Comparison of ENCODE assay signal across 10 cellular contexts in the genomic region with DNA sequence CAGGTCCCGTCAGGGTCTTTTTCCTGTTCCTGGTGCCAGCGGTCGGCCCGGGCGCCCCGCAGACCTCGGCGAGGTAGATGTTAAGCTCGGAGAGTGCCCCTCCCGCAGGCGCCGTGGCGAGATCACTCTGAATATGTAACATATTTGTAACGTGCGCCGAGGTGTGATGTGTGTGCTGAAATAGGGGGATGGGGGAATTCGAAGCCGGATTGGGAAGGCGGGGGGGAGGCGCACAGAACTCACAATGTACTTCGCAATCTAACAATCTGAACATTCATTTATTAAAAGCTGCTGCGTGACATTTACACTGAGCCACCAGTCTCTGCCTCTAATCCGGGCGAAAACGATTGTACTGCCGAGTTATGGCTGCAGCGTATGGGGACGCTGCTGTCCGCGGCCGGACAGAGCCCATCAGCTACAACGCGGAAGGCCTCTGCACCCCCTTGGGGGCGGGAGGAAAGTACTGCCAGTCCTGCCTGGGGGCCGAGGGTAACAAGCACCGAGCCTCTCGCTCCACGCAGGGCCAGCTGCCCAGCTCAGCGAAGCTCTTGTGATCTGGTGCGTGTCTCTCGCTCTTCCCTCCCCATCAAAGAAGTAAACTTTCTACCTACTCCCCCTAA. TPM values are rescaled to one million over a fixed set of nuclear protein-coding genes. Genes with fewer than 3 reads are reported as not detected.
DNase-seq lines count a peak whose midpoint lies in the region; ATAC-seq and TF ChIP-seq lines count a peak whose summit lies in the region.
"Had no signal": no experiment of that assay in that cellular context is flagged by ENCODE, and none has a peak within 500 bp of the region (broad histone marks: within the 10 kb centered on the region; RNA-seq: fewer than 3 reads in every experiment).

No MANE protein-coding gene starts in this region.

- H3F3A ChIP-seq in neural cell (ENCODE audit: insufficient read depth, low read length, poor library complexity, severe bottlenecking): no peaks in the 10 kb centered on the region

- no peaks in the 10 kb centered on the region for H3K9me3 ChIP-seq in ectodermal cell (ENCODE audit: control insufficient read depth, low read length)
- no peaks in the 10 kb centered on the region for H3K9me3 ChIP-seq in neural cell (ENCODE audit: low read length)

- H3K27ac ChIP-seq in ectodermal cell (ENCODE audit: insufficient read depth, low read depth, low read length, poor library complexity, severe bottlenecking) (no peak overlapping the region), neural cell (ENCODE audit: low read length) (no peak overlapping the region), brain microvascular endothelial cell (no peak overlapping the region)

- 1% methylated on average over 41 of the region's 41 CpGs for WGBS in ectodermal cell, 2 experiments

- ATAC-seq in GM21528 (IDR thresholded peaks at IDR 0.05; ENCODE audit: low FRiP score, unreplicated experiment) (no peak), HG02588 (IDR thresholded peaks at IDR 0.05; ENCODE audit: unreplicated experiment) (no peak)

- peaks cover 25% of the 10 kb centered on the region for H3K4me1 ChIP-seq in ectodermal cell (ENCODE audit: control insufficient read depth, insufficient read depth, low read length)

- H3K27me3 ChIP-seq in ectodermal cell (ENCODE audit: control insufficient read depth, insufficient read depth, low read length, poor library complexity, severe bottlenecking): peaks cover 100% of the 10 kb centered on the region
- peaks cover 100% of the 10 kb centered on the region for H3K27me3 ChIP-seq in neural cell (ENCODE audit: insufficient read depth, low read depth, low read length)
- peaks cover 93% of the 10 kb centered on the region for H3K27me3 ChIP-seq in brain microvascular endothelial cell (replicated peaks)

- TF ChIP-seq RAD21 in neural cell (conservative IDR thresholded peaks at IDR 0.05): no peak

- DNase-seq in AG08396 (ENCODE audit: low spot score): peak; percentile 24
- DNase-seq in HuH-7 (ENCODE audit: low spot score): peak; percentile 65
- no peak for DNase-seq in brain microvascular endothelial cell
- no peak for DNase-seq in NCI-H82 (lab: John Stamatoyannopoulos, UW)
- DNase-seq: activated gamma-delta T cell treated with Interleukin-2 at 50 U/mL for 16 hours, Karpas-422 had no signal

- no peak overlapping the region for H2AFZ ChIP-seq in neural cell (ENCODE audit: low read depth, low read length)

- no peak for TF ChIP-seq CTCF in neural cell (IDR thresholded peaks at IDR 0.05; ENCODE audit: poor library complexity, severe bottlenecking)
- TF ChIP-seq CTCF in brain microvascular endothelial cell (IDR thresholded peaks at IDR 0.05; ENCODE audit: low read depth, low read length, missing control alignments): no peak

- TF ChIP-seq EP300 in neural cell (conservative IDR thresholded peaks at IDR 0.05; ENCODE audit: poor library complexity, severe bottlenecking): no peak

- in situ Hi-C loops in brain microvascular endothelial cell (cut with HindIII; ENCODE audit: low pct_ligation_motif_present, low sequenced_read_pairs): no loop called here

- no peak overlapping the region for H3K4me2 ChIP-seq in neural cell (ENCODE audit: low read length)

- H3K9ac ChIP-seq in neural cell (ENCODE audit: low read length): no peak overlapping the region

- no peaks in the 10 kb centered on the region for H3K9me2 ChIP-seq in neural cell (ENCODE audit: insufficient read depth, low read length)

- H3K79me2 ChIP-seq in neural cell (replicated peaks; ENCODE audit: insufficient read depth, low read length): no peaks in the 10 kb centered on the region

- H3K4me3 ChIP-seq in ectodermal cell (ENCODE audit: insufficient read depth, low read depth, low read length) (peak overlapping the region; percentile 26), neural cell (ENCODE audit: low read length) (peak overlapping the region; percentile 7), brain microvascular endothelial cell (ENCODE audit: low read depth, low read length) (no peak overlapping the region)

- no peaks in the 10 kb centered on the region for H4K20me1 ChIP-seq in neural cell (ENCODE audit: insufficient read depth)

- no peaks in the 10 kb centered on the region for H3K36me3 ChIP-seq in ectodermal cell (ENCODE audit: control insufficient read depth, insufficient read depth, low read length)
- H3K36me3 ChIP-seq in neural cell (ENCODE audit: insufficient read depth, low read length): no peaks in the 10 kb centered on the region
- H3K36me3 ChIP-seq in brain microvascular endothelial cell (replicated peaks): no peaks in the 10 kb centered on the region

TF ChIP-seq in neural cell, 6 proteins besides CTCF, POLR2A, EP300 and RAD21:
- peak; percentile 58 for TF ChIP-seq EZH2 (IDR thresholded peaks at IDR 0.05; ENCODE audit: borderline replicate concordance, insufficient read depth, low read length, poor library complexity, severe bottlenecking)
- TF ChIP-seq POLR2AphosphoS5 (IDR thresholded peaks at IDR 0.05): peak; percentile 55
- TF ChIP-seq, protein P1, sequence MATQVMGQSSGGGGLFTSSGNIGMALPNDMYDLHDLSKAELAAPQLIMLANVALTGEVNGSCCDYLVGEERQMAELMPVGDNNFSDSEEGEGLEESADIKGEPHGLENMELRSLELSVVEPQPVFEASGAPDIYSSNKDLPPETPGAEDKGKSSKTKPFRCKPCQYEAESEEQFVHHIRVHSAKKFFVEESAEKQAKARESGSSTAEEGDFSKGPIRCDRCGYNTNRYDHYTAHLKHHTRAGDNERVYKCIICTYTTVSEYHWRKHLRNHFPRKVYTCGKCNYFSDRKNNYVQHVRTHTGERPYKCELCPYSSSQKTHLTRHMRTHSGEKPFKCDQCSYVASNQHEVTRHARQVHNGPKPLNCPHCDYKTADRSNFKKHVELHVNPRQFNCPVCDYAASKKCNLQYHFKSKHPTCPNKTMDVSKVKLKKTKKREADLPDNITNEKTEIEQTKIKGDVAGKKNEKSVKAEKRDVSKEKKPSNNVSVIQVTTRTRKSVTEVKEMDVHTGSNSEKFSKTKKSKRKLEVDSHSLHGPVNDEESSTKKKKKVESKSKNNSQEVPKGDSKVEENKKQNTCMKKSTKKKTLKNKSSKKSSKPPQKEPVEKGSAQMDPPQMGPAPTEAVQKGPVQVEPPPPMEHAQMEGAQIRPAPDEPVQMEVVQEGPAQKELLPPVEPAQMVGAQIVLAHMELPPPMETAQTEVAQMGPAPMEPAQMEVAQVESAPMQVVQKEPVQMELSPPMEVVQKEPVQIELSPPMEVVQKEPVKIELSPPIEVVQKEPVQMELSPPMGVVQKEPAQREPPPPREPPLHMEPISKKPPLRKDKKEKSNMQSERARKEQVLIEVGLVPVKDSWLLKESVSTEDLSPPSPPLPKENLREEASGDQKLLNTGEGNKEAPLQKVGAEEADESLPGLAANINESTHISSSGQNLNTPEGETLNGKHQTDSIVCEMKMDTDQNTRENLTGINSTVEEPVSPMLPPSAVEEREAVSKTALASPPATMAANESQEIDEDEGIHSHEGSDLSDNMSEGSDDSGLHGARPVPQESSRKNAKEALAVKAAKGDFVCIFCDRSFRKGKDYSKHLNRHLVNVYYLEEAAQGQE (IDR thresholded peaks at IDR 0.05; ENCODE audit: borderline replicate concordance): no peak

RNA-seq across cellular contexts. Expression of gene BARHL2, which starts 8.3 kb away (rescaled TPM):
- polyA plus RNA-seq in ectodermal cell (2013, experiment 1 of 4): 1.1 TPM
- polyA plus RNA-seq in ectodermal cell (2013, experiment 2 of 4): 4.0 TPM
- polyA plus RNA-seq in ectodermal cell (2013, experiment 3 of 4): 0.91 TPM
- polyA plus RNA-seq in ectodermal cell (2013, experiment 4 of 4): 2.1 TPM
- not detected in 2 replicates for polyA plus RNA-seq in neural cell
- polyA minus RNA-seq in neural cell: 0.46 TPM in 1 of 2 replicates, not detected in the other

Comparison
In these comparisons a context has a peak if more than half of its experiments do, and no peak if none do; other contexts are left out.
1. DNase-seq: peak in AG08396 (single experiment) and HuH-7 (single experiment); none in brain microvascular endothelial cell (single experiment) and NCI-H82 (single experiment).